ENCODE assay signal across 12 cellular contexts in the genomic region with DNA sequence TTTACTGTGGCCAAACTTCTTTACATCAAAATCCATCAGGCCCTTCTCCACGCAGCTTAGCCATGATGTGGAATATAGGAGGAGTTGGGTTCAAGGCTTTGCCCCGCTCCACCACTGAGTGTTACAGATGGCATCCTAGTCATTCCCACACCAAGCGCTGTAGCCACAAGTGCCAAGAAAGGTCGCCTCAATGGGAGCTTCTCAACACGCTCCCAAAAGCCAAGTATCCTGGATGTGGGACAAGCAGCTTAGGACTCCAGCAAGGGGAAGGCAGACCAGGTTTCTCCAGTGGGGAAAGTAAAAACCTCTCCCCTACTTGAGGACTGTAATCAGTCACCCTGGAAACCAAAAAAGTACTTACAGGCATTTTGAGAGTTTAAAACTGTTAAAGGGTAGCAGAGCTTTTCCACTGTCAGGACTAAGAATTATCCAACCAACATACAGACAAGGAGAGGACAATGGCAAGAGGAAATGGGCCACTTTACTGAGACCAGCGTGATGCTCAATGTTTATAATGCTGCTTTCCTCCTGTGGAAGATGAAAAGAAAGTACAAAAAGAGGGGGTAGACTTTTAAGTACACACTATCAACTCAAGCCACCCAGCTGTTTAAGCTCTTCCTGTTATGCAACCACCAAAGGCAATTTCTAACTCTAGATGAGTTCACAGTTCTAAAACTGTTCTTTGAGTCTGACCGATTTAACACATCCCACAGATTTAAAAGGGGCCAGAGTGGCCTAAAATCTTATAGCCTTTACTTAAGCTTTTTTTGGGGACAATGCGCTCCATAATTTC.
DNase-seq lines count a peak whose midpoint lies in the region; ATAC-seq and TF ChIP-seq lines count a peak whose summit lies in the region.
"Had no signal": no experiment of that assay in that cellular context is flagged by ENCODE, and none has a peak within 500 bp of the region (broad histone marks: within the 10 kb centered on the region; RNA-seq: fewer than 3 reads in every experiment).

No MANE protein-coding gene starts in this region.

- no peaks in the 10 kb centered on the region for H3K27me3 Mint-ChIP-seq in activated naive CD4-positive, alpha-beta T cell treated with anti-CD3 and anti-CD28 coated beads for 36 hours (ENCODE audit: low read depth)
- H3K27me3 Mint-ChIP-seq in activated CD8-positive, alpha-beta T cell treated with anti-CD3 and anti-CD28 coated beads for 36 hours: no peaks in the 10 kb centered on the region
- H3K27me3 Mint-ChIP-seq: naive B cell had no signal

- peaks cover 60% of the 10 kb centered on the region for H3K36me3 Mint-ChIP-seq in activated naive CD4-positive, alpha-beta T cell treated with anti-CD3 and anti-CD28 coated beads for 36 hours (ENCODE audit: low read depth)
- H3K36me3 Mint-ChIP-seq in activated CD8-positive, alpha-beta T cell treated with anti-CD3 and anti-CD28 coated beads for 36 hours (ENCODE audit: low read depth): peaks cover 49% of the 10 kb centered on the region
- H3K36me3 Mint-ChIP-seq: naive B cell had no signal

- no peaks in the 10 kb centered on the region for H3K27me3 ChIP-seq in iPS DF 6.9 (ENCODE audit: control insufficient read depth, insufficient read depth, low read length)
- H3K27me3 ChIP-seq in tibial nerve: no peaks in the 10 kb centered on the region

- ATAC-seq in activated CD8-positive, alpha-beta T cell treated with anti-CD3 and anti-CD28 coated beads for 36 hours: peak; percentile 51
- no peak for ATAC-seq in HG03571 (IDR thresholded peaks at IDR 0.05; ENCODE audit: unreplicated experiment)

- H3K27ac ChIP-seq in iPS DF 6.9 (ENCODE audit: low read length) (peak overlapping the region; percentile 84), tibial nerve (peak overlapping the region in 3 of 4 donors; percentile 50 to 85 (median 82))

- H3K4me3 Mint-ChIP-seq in activated naive CD4-positive, alpha-beta T cell treated with anti-CD3 and anti-CD28 coated beads for 36 hours: peak overlapping the region; percentile 71
- peak overlapping the region; percentile 25 for H3K4me3 Mint-ChIP-seq in activated CD8-positive, alpha-beta T cell treated with anti-CD3 and anti-CD28 coated beads for 36 hours

- H3K4me1 Mint-ChIP-seq in activated naive CD4-positive, alpha-beta T cell treated with anti-CD3 and anti-CD28 coated beads for 36 hours (ENCODE audit: low read depth): peaks cover 83% of the 10 kb centered on the region
- peaks cover 62% of the 10 kb centered on the region for H3K4me1 Mint-ChIP-seq in activated CD8-positive, alpha-beta T cell treated with anti-CD3 and anti-CD28 coated beads for 36 hours (ENCODE audit: low read depth)
- H3K4me1 Mint-ChIP-seq: naive B cell had no signal

- no peak for TF ChIP-seq CTCF in activated CD8-positive, alpha-beta T cell treated with anti-CD3 and anti-CD28 coated beads for 36 hours (IDR thresholded peaks at IDR 0.05)
- no peak for TF ChIP-seq CTCF in tibial nerve (IDR thresholded peaks at IDR 0.05)

- POLR2A ChIA-PET in activated CD8-positive, alpha-beta T cell treated with anti-CD3 and anti-CD28 coated beads for 36 hours (lab: Charles Lee): interaction anchor here (1.0 to 5.4 kb wide), 2 partner anchors 13 to 17 kb away, joined by 3 to 19 read pairs; no protein-coding TSS in a partner anchor

- no CpG with 5 or more reads among the region's 8 CpGs for WGBS in iPS DF 6.9 (ENCODE audit: insufficient coverage, insufficient read length)
- WGBS in tibial nerve, 2 donors: 81 to 86% methylated on average over 8 of the region's 8 CpGs

- H3K9me3 ChIP-seq in iPS DF 6.9 (ENCODE audit: control insufficient read depth, insufficient read depth, low read length): no peaks in the 10 kb centered on the region
- peaks cover 0 to 24% (median 0%) of the 10 kb centered on the region in 4 donors for H3K9me3 ChIP-seq in tibial nerve

- CTCF ChIA-PET in activated naive CD4-positive, alpha-beta T cell treated with anti-CD3 and anti-CD28 coated beads for 36 hours (lab: Charles Lee): interaction anchor here (0.5 to 4.8 kb wide), 12 partner anchors 13 to 59 kb away, joined by 3 to 22 read pairs (median 3); no protein-coding TSS in a partner anchor
- CTCF ChIA-PET in activated CD8-positive, alpha-beta T cell treated with anti-CD3 and anti-CD28 coated beads for 36 hours (lab: Charles Lee): interaction anchor here (0.8 to 4.1 kb wide), 9 partner anchors 9 to 445 kb away, joined by 3 to 22 read pairs (median 4); no protein-coding TSS in a partner anchor

- no peaks in the 10 kb centered on the region for H3K4me1 ChIP-seq in iPS DF 6.9 (ENCODE audit: control insufficient read depth, insufficient read depth, low read length)
- H3K4me1 ChIP-seq in tibial nerve: peaks cover 0 to 42% (median 3%) of the 10 kb centered on the region in 4 donors

- H3K4me3 ChIP-seq in iPS DF 6.9 (ENCODE audit: low read length) (no peak overlapping the region), tibial nerve (peak overlapping the region in 1 of 4 donors; percentile 9)

- no peak for DNase-seq in activated naive CD4-positive, alpha-beta T cell treated with anti-CD3 and anti-CD28 coated beads for 36 hours
- no peak for DNase-seq in activated naive CD4-positive, alpha-beta T cell treated with anti-CD3 and anti-CD28 coated beads, Interleukin-2, amount 50 U/mL, for 16 hours
- DNase-seq in activated CD8-positive, alpha-beta T cell treated with anti-CD3 and anti-CD28 coated beads for 36 hours: no peak
- DNase-seq in iPS DF 6.9 (ENCODE audit: low read depth, low spot score) (no peak), tibial nerve (ENCODE audit: low spot score in 2 of 2) (no peak), DMS53 treated with DMSO at 0.1 percent for 48 hours (lab: John Stamatoyannopoulos, UW; ENCODE audit: unreplicated experiment) (no peak), AG08395 (ENCODE audit: low spot score) (no peak)
- DNase-seq: naive B cell; NCI-H2171 treated with DMSO at 0.1 percent for 48 hours; stimulated activated CD4-positive, alpha-beta T cell treated with anti-CD3 and anti-CD28 coated beads, Interleukin-4, amount 100 ng/mL, for 4 hours; SW 1271 had no signal

- H3K9me3 Mint-ChIP-seq in activated naive CD4-positive, alpha-beta T cell treated with anti-CD3 and anti-CD28 coated beads for 36 hours: peaks cover 15% of the 10 kb centered on the region
- H3K9me3 Mint-ChIP-seq in activated CD8-positive, alpha-beta T cell treated with anti-CD3 and anti-CD28 coated beads for 36 hours: peaks cover 8% of the 10 kb centered on the region

- no peak for TF ChIP-seq POLR2A in tibial nerve (IDR thresholded peaks at IDR 0.05)

- H3K36me3 ChIP-seq in iPS DF 6.9 (ENCODE audit: control insufficient read depth, insufficient read depth, low read length) (no peaks in the 10 kb centered on the region), tibial nerve (peaks cover 0 to 13% (median 0%) of the 10 kb centered on the region in 3 donors)

- intact Hi-C loops in activated naive CD4-positive, alpha-beta T cell treated with anti-CD3 and anti-CD28 coated beads for 36 hours (cut with micrococcal nuclease): loop anchor here (1.0 kb wide), 4 partner anchors 17 to 195 kb away; no protein-coding TSS in a partner anchor
- intact Hi-C loops in activated CD8-positive, alpha-beta T cell treated with anti-CD3 and anti-CD28 coated beads for 36 hours (cut with micrococcal nuclease): no loop called here

- H3K27ac Mint-ChIP-seq in activated naive CD4-positive, alpha-beta T cell treated with anti-CD3 and anti-CD28 coated beads for 36 hours: peak overlapping the region; percentile 89
- H3K27ac Mint-ChIP-seq in activated CD8-positive, alpha-beta T cell treated with anti-CD3 and anti-CD28 coated beads for 36 hours: peak overlapping the region; percentile 70
- H3K27ac Mint-ChIP-seq: naive B cell had no signal

- no peak for TF ChIP-seq EP300 in tibial nerve (IDR thresholded peaks at IDR 0.05)
